Comparison of ENCODE assay signal across 14 cellular contexts in the genomic region with DNA sequence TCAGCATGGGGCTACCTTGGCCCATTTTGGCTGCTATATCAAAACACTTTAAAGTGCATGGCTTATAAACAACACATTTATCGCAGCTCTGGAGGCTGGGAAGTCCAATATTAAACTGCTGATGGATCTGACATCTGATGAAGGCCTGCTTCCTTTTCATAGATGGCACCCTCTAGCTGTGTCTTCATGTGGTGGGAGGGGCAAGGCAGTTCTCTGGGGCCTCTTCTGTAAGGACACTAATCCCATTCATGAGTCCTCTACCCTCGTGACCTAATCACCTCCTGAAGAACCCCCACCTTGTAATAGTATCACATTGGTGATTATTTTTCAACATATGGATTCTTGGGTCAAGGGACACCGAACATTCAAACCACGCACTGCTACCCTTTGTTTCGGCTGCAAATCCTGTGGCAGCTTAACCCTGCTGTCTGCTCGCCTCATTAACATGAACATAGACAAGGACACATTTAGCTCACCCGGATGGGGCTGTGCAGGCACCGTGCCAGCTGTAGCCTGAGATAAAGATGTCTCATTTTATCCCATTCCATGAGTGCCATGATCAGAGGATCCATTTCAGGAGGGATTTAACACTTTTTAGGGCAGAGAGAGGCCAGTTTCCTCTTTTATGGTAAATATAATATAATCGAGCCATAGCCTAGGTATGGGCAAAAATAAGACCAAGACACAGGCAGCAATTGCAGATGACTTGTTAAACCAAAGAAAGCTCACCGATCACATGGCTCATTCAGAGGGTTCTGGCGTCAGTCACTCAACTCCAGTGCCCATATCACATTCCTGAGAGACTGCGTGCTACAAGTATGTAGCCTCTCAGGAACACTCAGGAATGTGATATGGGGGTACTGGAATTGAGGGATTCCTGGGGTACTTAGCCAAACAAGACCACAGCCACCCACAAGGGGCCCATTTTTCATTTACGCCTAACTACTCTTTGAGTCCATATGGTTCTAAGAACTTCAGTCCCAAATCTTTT.
"Had no signal": no experiment of that assay in that cellular context is flagged by ENCODE, and none has a peak within 500 bp of the region (broad histone marks: within the 10 kb centered on the region; RNA-seq: fewer than 3 reads in every experiment).

No MANE protein-coding gene starts in this region.

- H3K36me3 ChIP-seq: brain microvascular endothelial cell, ovary had no signal

- H3K4me1 Mint-ChIP-seq: activated CD4-positive, alpha-beta T cell treated with anti-CD3 and anti-CD28 coated beads, Interleukin-2, amount 10 ng/mL, durations not matched to agents 7 days and 5 days; activated naive CD4-positive, alpha-beta T cell treated with anti-CD3 and anti-CD28 coated beads, Interleukin-2, amount 50 U/mL, for 24 hours; neural crest cell had no signal

- H3K4me1 ChIP-seq: stomach, thyroid gland had no signal

- H3K27ac ChIP-seq: brain microvascular endothelial cell, ovary, stomach, thyroid gland had no signal

- H3K27me3 Mint-ChIP-seq: activated CD4-positive, alpha-beta T cell treated with anti-CD3 and anti-CD28 coated beads, Interleukin-2, amount 10 ng/mL, durations not matched to agents 7 days and 5 days; activated naive CD4-positive, alpha-beta T cell treated with anti-CD3 and anti-CD28 coated beads, Interleukin-2, amount 50 U/mL, for 24 hours; activated T-cell treated with anti-CD3 and anti-CD28 coated beads, Interleukin-2, amount 50 U/mL, for 24 hours had no signal

- H3K27ac Mint-ChIP-seq: activated CD4-positive, alpha-beta T cell treated with anti-CD3 and anti-CD28 coated beads, Interleukin-2, amount 10 ng/mL, durations not matched to agents 7 days and 5 days; activated naive CD4-positive, alpha-beta T cell treated with anti-CD3 and anti-CD28 coated beads, Interleukin-2, amount 50 U/mL, for 24 hours; activated T-cell treated with anti-CD3 and anti-CD28 coated beads, Interleukin-2, amount 50 U/mL, for 24 hours had no signal

- H3K27me3 ChIP-seq: brain microvascular endothelial cell, dorsolateral prefrontal cortex, ovary, stomach, thyroid gland had no signal

- H3K9me3 ChIP-seq: ovary, stomach, thyroid gland had no signal

- H3K9me3 Mint-ChIP-seq: activated CD4-positive, alpha-beta T cell treated with anti-CD3 and anti-CD28 coated beads, Interleukin-2, amount 10 ng/mL, durations not matched to agents 7 days and 5 days; activated naive CD4-positive, alpha-beta T cell treated with anti-CD3 and anti-CD28 coated beads, Interleukin-2, amount 50 U/mL, for 24 hours; activated T-cell treated with anti-CD3 and anti-CD28 coated beads, Interleukin-2, amount 50 U/mL, for 24 hours; neural crest cell had no signal

- H3K4me3 Mint-ChIP-seq: activated CD4-positive, alpha-beta T cell treated with anti-CD3 and anti-CD28 coated beads, Interleukin-2, amount 10 ng/mL, durations not matched to agents 7 days and 5 days; activated naive CD4-positive, alpha-beta T cell treated with anti-CD3 and anti-CD28 coated beads, Interleukin-2, amount 50 U/mL, for 24 hours; activated T-cell treated with anti-CD3 and anti-CD28 coated beads, Interleukin-2, amount 50 U/mL, for 24 hours; neural crest cell had no signal

- H3K4me3 ChIP-seq: dorsolateral prefrontal cortex, ovary, stomach, thyroid gland had no signal

- DNase-seq: activated CD4-positive, alpha-beta T cell treated with anti-CD3 and anti-CD28 coated beads, Interleukin-2, amount 10 ng/mL, durations not matched to agents 7 days and 5 days; activated CD4-positive, CD25-positive, alpha-beta regulatory T cell; activated effector memory CD4-positive, alpha-beta T cell treated with Interleukin-2 at 50 U/mL for 16 hours; activated T-cell treated with anti-CD3 and anti-CD28 coated beads, Interleukin-2, amount 50 U/mL, for 24 hours; brain microvascular endothelial cell; dorsolateral prefrontal cortex; glutamatergic neuron; ovary; stimulated activated CD4-positive, alpha-beta T cell treated with anti-CD3 and anti-CD28 coated beads, Interleukin-4, amount 100 ng/mL, for 4 hours; stomach; T-helper 2 cell; thyroid gland had no signal
